ENCODE assay signal across 19 cellular contexts in the genomic region with DNA sequence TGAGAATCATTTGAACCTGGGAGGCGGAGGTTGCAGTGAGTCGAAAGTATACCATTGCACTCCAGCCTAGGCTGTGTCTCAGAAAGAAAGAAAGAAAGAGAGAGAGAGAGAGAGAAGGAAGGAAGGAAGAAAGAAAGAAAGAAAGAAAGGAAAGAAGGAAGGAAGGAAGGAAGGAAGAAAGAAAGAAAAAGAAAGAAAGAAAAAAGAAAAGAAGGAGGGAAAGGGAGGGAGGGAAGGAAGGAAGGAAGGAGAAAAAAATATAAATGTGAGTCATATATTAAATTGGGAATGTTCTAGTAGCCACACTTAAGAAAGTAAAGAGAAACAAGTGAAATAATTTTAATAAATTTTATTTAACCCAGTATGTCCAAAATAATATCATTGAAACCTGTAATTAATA. TPM values are rescaled to one million over a fixed set of nuclear protein-coding genes. Genes with fewer than 3 reads are reported as not detected.
DNase-seq lines count a peak whose midpoint lies in the region; ATAC-seq, FAIRE-seq and TF ChIP-seq lines count a peak whose summit lies in the region.
"Had no signal": no experiment of that assay in that cellular context is flagged by ENCODE, and none has a peak within 500 bp of the region (broad histone marks: within the 10 kb centered on the region; RNA-seq: fewer than 3 reads in every experiment).

No MANE protein-coding gene starts in this region.

- no peak overlapping the region for H3K4me2 ChIP-seq in IMR-90 (ENCODE audit: low read depth, low read length)
- no peak overlapping the region for H3K4me2 ChIP-seq in astrocyte (ENCODE audit: low read length)

- H3K27me3 ChIP-seq in ACC112 (ENCODE audit: insufficient read depth, low read length) (no peaks in the 10 kb centered on the region), IMR-90 (ENCODE audit: control insufficient read depth, insufficient read depth, low read length) (peaks cover under 1% of the 10 kb centered on the region; the same call in 1 of the 2 replicates), astrocyte (ENCODE audit: insufficient read depth, low read length) (no peaks in the 10 kb centered on the region)

- 0 out of 3 replicates have a peak overlapping the region, but pooled peaks have one; percentile 93 for H2BK15ac ChIP-seq in IMR-90 (ENCODE audit: low read depth, low read length)

- no peak for TF ChIP-seq RAD21 in IMR-90 (IDR thresholded peaks at IDR 0.05; ENCODE audit: low read length)

- no peak overlapping the region for H2BK5ac ChIP-seq in IMR-90 (ENCODE audit: low read depth, low read length, poor library complexity, severe bottlenecking)

- H3K9ac ChIP-seq in IMR-90 (ENCODE audit: low read depth, low read length), result no peak overlapping the region
- H3K9ac ChIP-seq in astrocyte (ENCODE audit: low read length), result no peak overlapping the region

- peaks cover 5% of the 10 kb centered on the region for H3K27me3 Mint-ChIP-seq in astrocyte (ENCODE audit: low read depth, unreplicated experiment)
- peaks cover 32% of the 10 kb centered on the region for H3K27me3 Mint-ChIP-seq in nephron progenitor cell (ENCODE audit: low read depth, poor library complexity)

- H3K18ac ChIP-seq in IMR-90 (ENCODE audit: low read depth, low read length), result no peak overlapping the region

- no peak overlapping the region for H3K56ac ChIP-seq in IMR-90 (ENCODE audit: extremely low read depth, insufficient read depth, low read length)

- H4K91ac ChIP-seq in IMR-90 (ENCODE audit: insufficient read depth, low read depth, low read length), result no peak overlapping the region

- no peak overlapping the region for H2AK9ac ChIP-seq in IMR-90 (replicated peaks; ENCODE audit: low read depth, low read length, poor library complexity)

- peaks cover 31% of the 10 kb centered on the region for H3K4me1 Mint-ChIP-seq in astrocyte (ENCODE audit: low read depth, unreplicated experiment)
- H3K4me1 Mint-ChIP-seq in nephron progenitor cell, result peaks cover 17% of the 10 kb centered on the region

- POLR2A ChIA-PET in IMR-90 (lab: Charles Lee; ENCODE audit: unreplicated experiment), result no interaction called here

- H4K8ac ChIP-seq in IMR-90 (ENCODE audit: low read depth in 2 of 2, low read length in 2 of 2), result no peak overlapping the region

- no peak overlapping the region for H4K5ac ChIP-seq in IMR-90 (ENCODE audit: low read depth, low read length)

- 100% methylated on average over 2 of the region's 2 CpGs; no CpG with 5 or more reads in 1 of the 2 experiments for whole genome bisulfite sequencing in IMR-90 (ENCODE audit: extremely low coverage in 2 of 2, insufficient read length in 1 of 2), 2 experiments

- dilution Hi-C loops in IMR-90 (cut with HindIII; ENCODE audit: low sequenced_read_pairs, unreplicated experiment), result no loop called here

- no peaks in the 10 kb centered on the region for H3K36me3 Mint-ChIP-seq in astrocyte (ENCODE audit: low read depth, unreplicated experiment)
- no peaks in the 10 kb centered on the region for H3K36me3 Mint-ChIP-seq in nephron progenitor cell (ENCODE audit: low read depth)

- intact Hi-C loops in IMR-90 (cut with micrococcal nuclease), result no loop called here
- intact Hi-C loops in left cardiac atrium (cut with DNase I), result no loop called here

- H2AFZ ChIP-seq in ACC112 (ENCODE audit: low read length, unreplicated experiment) (no peak overlapping the region), IMR-90 (replicated peaks; ENCODE audit: low read length, poor library complexity) (no peak overlapping the region), astrocyte (ENCODE audit: low read depth, low read length) (no peak overlapping the region)

- H3K4me3 ChIP-seq in ACC112 (ENCODE audit: low read depth, low read length), result no peak overlapping the region
- no peak overlapping the region for H3K4me3 ChIP-seq in IMR-90 (ENCODE audit: insufficient read depth, low read depth, low read length)
- no peak overlapping the region for H3K4me3 ChIP-seq in astrocyte (ENCODE audit: insufficient read depth, low read depth, low read length)
- H3K4me3 ChIP-seq: HAP-1 had no signal

- H3K79me1 ChIP-seq in IMR-90 (ENCODE audit: low read depth in 1 of 2, low read length in 2 of 2), result no peaks in the 10 kb centered on the region; a peak in 2 of 4 replicates

- H3K27ac ChIP-seq in ACC112 (ENCODE audit: low read depth, low read length), result peak overlapping the region; percentile 93
- no peak overlapping the region for H3K27ac ChIP-seq in IMR-90 (ENCODE audit: insufficient read depth, low read length)
- H3K27ac ChIP-seq in astrocyte (ENCODE audit: low read depth, low read length), result no peak overlapping the region

- in situ Hi-C loops in IMR-90 (cut with MboI; ENCODE audit: low sequenced_read_pairs), result no loop called here

- no peak for TF ChIP-seq CTCF in IMR-90 (conservative IDR thresholded peaks at IDR 0.05; ENCODE audit: low read depth, low read length)
- TF ChIP-seq CTCF in astrocyte (IDR thresholded peaks at IDR 0.05; ENCODE audit: insufficient read depth, low read depth, low read length), result no peak
- TF ChIP-seq CTCF in nephron progenitor cell (IDR thresholded peaks at IDR 0.05), result no peak

- peaks cover 4% of the 10 kb centered on the region; the same call in 1 of the 2 replicates for H3K9me3 ChIP-seq in IMR-90 (ENCODE audit: control insufficient read depth, insufficient read depth, low read length)
- H3K9me3 ChIP-seq in astrocyte (ENCODE audit: insufficient read depth, low read depth, low read length), result peaks cover 3% of the 10 kb centered on the region
- H3K9me3 ChIP-seq: HAP-1 had no signal

- peaks cover 47% of the 10 kb centered on the region for H3K4me1 ChIP-seq in ACC112 (ENCODE audit: control insufficient read depth, insufficient read depth, low read length, unreplicated experiment)
- peaks cover 11% of the 10 kb centered on the region for H3K4me1 ChIP-seq in IMR-90 (ENCODE audit: control insufficient read depth, insufficient read depth, low read length)
- H3K4me1 ChIP-seq in astrocyte (ENCODE audit: insufficient read depth, low read length), result peaks cover 36% of the 10 kb centered on the region
- H3K4me1 ChIP-seq: HAP-1 had no signal

- CTCF ChIA-PET in IMR-90 (lab: Yijun Ruan, JAX), result no interaction called here

- H3K27ac Mint-ChIP-seq in astrocyte (ENCODE audit: unreplicated experiment) (peak overlapping the region; percentile 66), nephron progenitor cell (peak overlapping the region; percentile 64)
- H3K27ac Mint-ChIP-seq: B cell, IgD-negative memory B cell had no signal

- TF ChIP-seq POLR2A in IMR-90 (IDR thresholded peaks at IDR 0.05; ENCODE audit: low read depth, low read length), result no peak

- peak overlapping the region; percentile 99; the same call in 1 of the 2 replicates for H3K4ac ChIP-seq in IMR-90 (ENCODE audit: low read depth, low read length)

- 0 out of 2 replicates have a peak overlapping the region, but pooled peaks have one; percentile 4 for H3K14ac ChIP-seq in IMR-90 (replicated peaks; ENCODE audit: low read depth, low read length)

- DNase-seq in IMR-90 (no peak), astrocyte (ENCODE audit: low read depth) (no peak), nephron progenitor cell (no peak), DMS153 (lab: John Stamatoyannopoulos, UW) (no peak), left cardiac atrium (no peak)
- DNase-seq: 8988T, DMS79 treated with DMSO at 0.1 percent for 48 hours, Karpas-422, NCI-H1417 treated with DMSO at 0.1 percent for 48 hours, NCI-H187, NCI-H446, NCI-H526, SHP77 treated with DMSO at 0.1 percent for 48 hours had no signal

- H3K23ac ChIP-seq in IMR-90 (ENCODE audit: low read depth, low read length), result no peak overlapping the region

- H3K9me1 ChIP-seq in IMR-90 (ENCODE audit: insufficient read depth, low read length), result peaks cover 21% of the 10 kb centered on the region; the same call in 1 of the 2 replicates

- ATAC-seq in IMR-90 (ENCODE audit: low read depth) (no peak), left cardiac atrium (no peak), GM19324 (IDR thresholded peaks at IDR 0.05; ENCODE audit: low FRiP score, unreplicated experiment) (no peak), GM21390 (IDR thresholded peaks at IDR 0.05; ENCODE audit: unreplicated experiment) (no peak)

- H2AK5ac ChIP-seq in IMR-90 (ENCODE audit: low read depth, low read length), result peak overlapping the region; percentile 94

- peaks cover 4% of the 10 kb centered on the region for H3K9me3 Mint-ChIP-seq in astrocyte (ENCODE audit: unreplicated experiment)
- H3K9me3 Mint-ChIP-seq in nephron progenitor cell, result peaks cover 13% of the 10 kb centered on the region

- BruUV-seq in IMR-90 (replicated peaks; lab: Mats Ljungman, UMichigan), result no TSS peak

- H2BK120ac ChIP-seq in IMR-90 (ENCODE audit: low read depth, low read length), result peak overlapping the region; percentile 99; the same call in 1 of the 2 replicates

- 0 out of 2 replicates have a peak, but pooled peaks cover 7% of the 10 kb centered on the region for H3K36me3 ChIP-seq in ACC112 (ENCODE audit: insufficient read depth, low read length)
- no peaks in the 10 kb centered on the region for H3K36me3 ChIP-seq in IMR-90 (ENCODE audit: control insufficient read depth, insufficient read depth, low read length)
- no peaks in the 10 kb centered on the region for H3K36me3 ChIP-seq in astrocyte (ENCODE audit: insufficient read depth, low read length)
- H3K36me3 ChIP-seq: HAP-1 had no signal

- H4K20me1 ChIP-seq in IMR-90 (ENCODE audit: insufficient read depth, low read length) (no peaks in the 10 kb centered on the region), astrocyte (ENCODE audit: insufficient read depth, low read length) (no peaks in the 10 kb centered on the region)

- H3K4me3 Mint-ChIP-seq in astrocyte (ENCODE audit: unreplicated experiment), result no peak overlapping the region
- H3K4me3 Mint-ChIP-seq in nephron progenitor cell, result no peak overlapping the region
- H3K4me3 Mint-ChIP-seq: B cell had no signal

- H3K79me2 ChIP-seq in ACC112 (ENCODE audit: control insufficient read depth, insufficient read depth, low read length, unreplicated experiment) (no peaks in the 10 kb centered on the region), astrocyte (ENCODE audit: insufficient read depth, low read length) (no peaks in the 10 kb centered on the region)

- peak overlapping the region; percentile 88; the same call in 1 of the 2 replicates for H2BK20ac ChIP-seq in IMR-90 (ENCODE audit: low read depth, low read length)

- FAIRE-seq in astrocyte (lab: Jason Lieb, UNC), result no peak

TF ChIP-seq in IMR-90, 13 proteins besides CTCF, POLR2A, EP300 and RAD21:
- TF ChIP-seq, protein P1, sequence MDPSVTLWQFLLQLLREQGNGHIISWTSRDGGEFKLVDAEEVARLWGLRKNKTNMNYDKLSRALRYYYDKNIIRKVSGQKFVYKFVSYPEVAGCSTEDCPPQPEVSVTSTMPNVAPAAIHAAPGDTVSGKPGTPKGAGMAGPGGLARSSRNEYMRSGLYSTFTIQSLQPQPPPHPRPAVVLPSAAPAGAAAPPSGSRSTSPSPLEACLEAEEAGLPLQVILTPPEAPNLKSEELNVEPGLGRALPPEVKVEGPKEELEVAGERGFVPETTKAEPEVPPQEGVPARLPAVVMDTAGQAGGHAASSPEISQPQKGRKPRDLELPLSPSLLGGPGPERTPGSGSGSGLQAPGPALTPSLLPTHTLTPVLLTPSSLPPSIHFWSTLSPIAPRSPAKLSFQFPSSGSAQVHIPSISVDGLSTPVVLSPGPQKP (IDR thresholded peaks at IDR 0.05; ENCODE audit: borderline replicate concordance, low read depth, low read length), result no peak
TF ChIP-seq in IMR-90: peak in this region for 0.

RNA-seq across cellular contexts. Expression of a gene that starts 16.7 kb away (rescaled TPM):
- total RNA-seq in IMR-90 (2012; rRNA removed) (under 0.01 and 0.28 TPM in 2 replicates), astrocyte (4.8 and 7.1 TPM in 2 replicates), left cardiac atrium (10 to 100 TPM; 22.9 to 26.5 TPM)
- 1.6 and 2.2 TPM in 2 replicates for polyA plus RNA-seq in IMR-90 (2012; rRNA removed)
- polyA plus RNA-seq in IMR-90 (2012; cell fraction: cytosol; rRNA removed), result 1.7 and 7.4 TPM in 2 replicates
- polyA plus RNA-seq in IMR-90 (2012; cell fraction: nucleus; rRNA removed; ENCODE audit: low replicate concordance), result 1.2 and 3.1 TPM in 2 replicates
